In genomic region chr1:39691383-39692151, GRCh38 we compare ENCODE assay signal across 8 cellular contexts. TPM values are rescaled to one million over a fixed set of nuclear protein-coding genes. Genes with fewer than 3 reads are reported as not detected.
DNase-seq lines count a peak whose midpoint lies in the region; ATAC-seq, FAIRE-seq and TF ChIP-seq lines count a peak whose summit lies in the region.

TSS of gene HPCAL4 (minus strand) at chr1:39691433. CDS start at chr1:39684603, 6,830 bp downstream.

- H3K9ac ChIP-seq in keratinocyte (ENCODE audit: control insufficient read depth, extremely low read depth, insufficient read depth, low read length): no peak within 1 kb of the TSS

- H4K20me1 ChIP-seq in keratinocyte (ENCODE audit: control insufficient read depth, extremely low read depth, insufficient read depth, low read length): no peaks in the 10 kb centered on the region

- DNase-seq in GM13977 (ENCODE audit: low spot score) (peak; percentile 86), NCI-H2171 (lab: John Stamatoyannopoulos, UW) (peak; percentile 86), keratinocyte (ENCODE audit: low read depth, low spot score) (peak; percentile 21)
- DNase-seq in activated CD4-positive, CD25-positive, alpha-beta regulatory T cell treated with anti-CD3 and anti-CD28 coated beads, Interleukin-2, amount 50 U/mL, for 72 hours: peak; percentile 85
- peak; percentile 69 to 77 for DNase-seq in central memory CD8-positive, alpha-beta T cell (ENCODE audit: low spot score in 2 of 2)
- peak; percentile 76 to 85 (median 83) for DNase-seq in stimulated activated CD4-positive, alpha-beta T cell treated with anti-CD3 and anti-CD28 coated beads, Interleukin-12 subunit alpha, Interleukin-12 subunit beta, amount 100 ng/mL, for 48 hours (ENCODE audit: low read depth in 2 of 3, low spot score in 1 of 3)

- dilution Hi-C loops in keratinocyte (cut with MboI; ENCODE audit: extremely low pct_ligation_motif_present, low sequenced_read_pairs): no loop called here

- peaks cover 8% of the 10 kb centered on the region for H3K4me1 ChIP-seq in keratinocyte (ENCODE audit: control insufficient read depth, extremely low read depth, insufficient read depth, low read length)

- H3K9me3 Mint-ChIP-seq in central memory CD8-positive, alpha-beta T cell: no peaks in the 10 kb centered on the region

- TF ChIP-seq CTCF in GM13977 (IDR thresholded peaks at IDR 0.05; ENCODE audit: extremely low read depth, insufficient read depth, missing control alignments): no peak
- TF ChIP-seq CTCF in keratinocyte (optimal IDR thresholded peaks at IDR 0.05 in 1 of 3, IDR thresholded peaks at IDR 0.05 in 1 of 3, conservative IDR thresholded peaks at IDR 0.05 in 1 of 3; ENCODE audit: extremely low read depth in 1 of 3, insufficient read depth in 2 of 3, low read length in 3 of 3): no peak

- no peaks in the 10 kb centered on the region for H3K9me1 ChIP-seq in keratinocyte (ENCODE audit: control insufficient read depth, extremely low read depth, insufficient read depth, low read length)

- no peaks in the 10 kb centered on the region for H3K9me3 ChIP-seq in keratinocyte (ENCODE audit: control insufficient read depth, low read depth, low read length)

- in situ Hi-C loops in GM13977 (cut with MboI; ENCODE audit: low pct_unique_long_range_greater_than_20kb, low sequenced_read_pairs, unreplicated experiment): no loop called here

- H3K4me1 Mint-ChIP-seq in central memory CD8-positive, alpha-beta T cell: peaks cover 13% of the 10 kb centered on the region

- peak; percentile 63 for FAIRE-seq in keratinocyte (lab: Jason Lieb, UNC)

- H3K79me2 ChIP-seq in keratinocyte (ENCODE audit: control insufficient read depth, insufficient read depth, low read length): no peaks in the 10 kb centered on the region

- peaks cover 6% of the 10 kb centered on the region for H3K36me3 Mint-ChIP-seq in central memory CD8-positive, alpha-beta T cell (ENCODE audit: insufficient read depth)

- ATAC-seq in HG03066 (IDR thresholded peaks at IDR 0.05; ENCODE audit: low read depth, unreplicated experiment) (peak; percentile 83), GM18870 (IDR thresholded peaks at IDR 0.05; ENCODE audit: unreplicated experiment) (no peak)
- peak; percentile 92 for ATAC-seq in central memory CD8-positive, alpha-beta T cell (replicated peaks; ENCODE audit: extremely low read depth, poor library complexity, severe bottlenecking)

- no peaks in the 10 kb centered on the region for H3K36me3 ChIP-seq in keratinocyte (ENCODE audit: control insufficient read depth in 2 of 2, extremely low read depth in 1 of 2, insufficient read depth in 2 of 2, low read length in 2 of 2)

- H3K27ac ChIP-seq in keratinocyte (ENCODE audit: control insufficient read depth, insufficient read depth, low read length): no peak within 1 kb of the TSS

- peak within 1 kb of the TSS; percentile 72 for H3K4me2 ChIP-seq in keratinocyte (ENCODE audit: control insufficient read depth, extremely low read depth, insufficient read depth, low read depth, low read length)

- H3K27me3 Mint-ChIP-seq in central memory CD8-positive, alpha-beta T cell: peaks cover 55% of the 10 kb centered on the region

- H2AFZ ChIP-seq in keratinocyte (ENCODE audit: control insufficient read depth, low read length): no peak within 1 kb of the TSS

- peak within 1 kb of the TSS in 2 of 3 experiments; percentile 9 to 61 for H3K4me3 ChIP-seq in keratinocyte (ENCODE audit: control insufficient read depth in 2 of 3, extremely low read depth in 1 of 3, insufficient read depth in 2 of 3, low read depth in 1 of 3, low read length in 3 of 3)

- H3K4me3 Mint-ChIP-seq in central memory CD8-positive, alpha-beta T cell: peak within 1 kb of the TSS; percentile 74

- H3K27me3 ChIP-seq in keratinocyte (ENCODE audit: control insufficient read depth, extremely low read depth, insufficient read depth, low read length): peaks cover 70% of the 10 kb centered on the region

- peak within 1 kb of the TSS; percentile 81 for H3K27ac Mint-ChIP-seq in central memory CD8-positive, alpha-beta T cell (ENCODE audit: low read depth)

RNA-seq across cellular contexts. Expression of gene HPCAL4, which starts in this region (rescaled TPM):
- polyA plus RNA-seq in keratinocyte: not detected in 3 replicates
- polyA plus RNA-seq in keratinocyte (2011; ENCODE audit: low read depth): not detected
- polyA plus RNA-seq in keratinocyte (2011; cell fraction: cytosol; rRNA removed): not detected in 2 replicates
- polyA plus RNA-seq in keratinocyte (2011; cell fraction: nucleus; rRNA removed): not detected in 2 replicates
- polyA plus RNA-seq in keratinocyte (2012; ENCODE audit: low replicate concordance): not detected in 2 replicates
- polyA minus RNA-seq in keratinocyte: not detected in 3 replicates
- not detected for polyA minus RNA-seq in keratinocyte (2011; cell fraction: cytosol; rRNA and poly(A)+ RNA removed)
- not detected in 2 replicates for polyA minus RNA-seq in keratinocyte (2011; cell fraction: nucleus; rRNA and poly(A)+ RNA removed)

Comparison
In these comparisons a context has a peak if more than half of its experiments do, and no peak if none do; other contexts are left out.
1. Peak in DNase-seq, H3K4me3 ChIP-seq and H3K4me2 ChIP-seq in keratinocyte; RNA of the gene not detected or under 1 TPM.
2. DNase-seq: peak in every context shown above with its lines; median percentile 86 in GM13977; 86 in NCI-H2171; 85 in activated CD4-positive, CD25-positive, alpha-beta regulatory T cell treated with anti-CD3 and anti-CD28 coated beads, Interleukin-2, amount 50 U/mL, for 72 hours; 83 in stimulated activated CD4-positive, alpha-beta T cell treated with anti-CD3 and anti-CD28 coated beads, Interleukin-12 subunit alpha, Interleukin-12 subunit beta, amount 100 ng/mL, for 48 hours; 73 in central memory CD8-positive, alpha-beta T cell; 21 in keratinocyte.